ENCODE assay signal across 1 cellular context in the genomic region with DNA sequence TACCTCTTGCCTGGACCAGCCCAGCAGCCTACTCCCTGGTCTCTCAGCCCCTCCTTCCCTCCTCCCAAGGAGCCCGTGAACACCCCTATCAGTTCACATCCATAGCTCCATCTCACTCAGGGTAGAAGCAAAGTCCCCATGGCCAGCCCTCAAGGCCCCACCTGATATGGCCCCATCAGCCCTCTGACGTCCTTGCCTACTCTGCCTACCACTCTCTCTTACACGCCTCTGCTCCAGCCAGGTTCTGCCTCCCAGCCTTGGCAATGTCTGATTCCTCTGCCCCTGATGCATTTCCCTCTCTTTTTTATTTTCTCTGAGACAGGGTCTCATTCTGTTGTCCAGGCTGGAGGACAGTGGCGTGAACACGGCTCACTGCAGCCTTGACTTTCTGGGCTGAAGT.
A peak's percentile ranks its signal among the peaks of the same experiment; 100 is the strongest.
TF ChIP-seq lines count a peak whose summit lies in the region.

No MANE protein-coding gene starts in this region.

TF ChIP-seq in K562, 482 proteins besides CTCF, POLR2A, EP300 and RAD21:
- TF ChIP-seq TBL1XR1 (IDR thresholded peaks at IDR 0.05; ENCODE audit: low read length in 2 of 2) = no peak
- peak; percentile 56 for TF ChIP-seq POLR2B (IDR thresholded peaks at IDR 0.05; ENCODE audit: low read depth, partially characterized antibody)
- TF ChIP-seq SUPT5H (IDR thresholded peaks at IDR 0.05) = peak; percentile 65
- TF ChIP-seq TCFL5 (CRISPR knock-in tag; conservative IDR thresholded peaks at IDR 0.05) = no peak
TF ChIP-seq in K562: peak in this region for 2.
